ENCODE assay signal across 8 cellular contexts in genomic region chr2:111496865-111497264, GRCh38.
DNase-seq lines count a peak whose midpoint lies in the region; ATAC-seq, FAIRE-seq and TF ChIP-seq lines count a peak whose summit lies in the region.
"Not testable (repeated sequence)": the region's sequence is repeated elsewhere in the genome, so short reads cannot be mapped to it uniquely, and the experiment has no call there.

No MANE protein-coding gene starts in this region.

- CTCF ChIA-PET in AG04450 (lab: Charles Lee); IMR-90 (lab: Yijun Ruan, JAX); HepG2 (lab: Yijun Ruan, JAX; ENCODE audit: low intra/inter-chr PET ratio, low total read pairs): not testable (repeated sequence)

- TF ChIP-seq POLR2A in IMR-90 (IDR thresholded peaks at IDR 0.05; ENCODE audit: low read depth, low read length); HepG2 (IDR thresholded peaks at IDR 0.05; ENCODE audit: insufficient read depth in 1 of 2, low read depth in 2 of 2, low read length in 2 of 2): not testable (repeated sequence)

- H3K9ac ChIP-seq in IMR-90 (ENCODE audit: low read depth, low read length); HepG2 (ENCODE audit: insufficient read depth, low read depth, low read length): not testable (repeated sequence)

- H3K9me1 ChIP-seq in IMR-90 (ENCODE audit: insufficient read depth, low read length): not testable (repeated sequence)

- peak overlapping the region; percentile 92 for H3K27ac Mint-ChIP-seq in osteocyte (ENCODE audit: unreplicated experiment)

- H4K5ac ChIP-seq in IMR-90 (ENCODE audit: low read depth, low read length): peak overlapping the region; percentile 84

- H3K23ac ChIP-seq in IMR-90 (ENCODE audit: low read depth, low read length): peak overlapping the region; percentile 79

- H3K36me3 ChIP-seq in IMR-90 (ENCODE audit: control insufficient read depth, insufficient read depth, low read length); RWPE2 (ENCODE audit: low read depth); brain microvascular endothelial cell (replicated peaks); HepG2 (replicated peaks in 1 of 2; ENCODE audit: control insufficient read depth in 1 of 2, insufficient read depth in 2 of 2, low read length in 2 of 2); thoracic aorta: not testable (repeated sequence)

- not testable (repeated sequence) for H3K9me3 Mint-ChIP-seq in osteocyte (ENCODE audit: unreplicated experiment)

- H3K79me2 ChIP-seq in HepG2 (ENCODE audit: insufficient read depth, low read length): peaks cover 14% of the 10 kb centered on the region

- not testable (repeated sequence) for H2AK9ac ChIP-seq in IMR-90 (replicated peaks; ENCODE audit: low read depth, low read length, poor library complexity)

- not testable (repeated sequence) for H3K4me3 Mint-ChIP-seq in osteocyte (ENCODE audit: unreplicated experiment)

- H3K18ac ChIP-seq in IMR-90 (ENCODE audit: low read depth, low read length): peak overlapping the region; percentile 86

- H3K4me3 ChIP-seq in AG04450 (ENCODE audit: low read depth, low read length); IMR-90 (ENCODE audit: insufficient read depth, low read depth, low read length); RWPE2 (ENCODE audit: severe bottlenecking); brain microvascular endothelial cell (ENCODE audit: low read depth, low read length); HepG2 (replicated peaks in 1 of 3; ENCODE audit: insufficient read depth in 1 of 3, low read depth in 2 of 3, low read length in 3 of 3); thoracic aorta: not testable (repeated sequence)

- not testable (repeated sequence) for H3K4me2 ChIP-seq in IMR-90 (ENCODE audit: low read depth, low read length)
- H3K4me2 ChIP-seq in HepG2 (ENCODE audit: low read depth, low read length): peak overlapping the region; percentile 24; the same call in 1 of the 2 replicates

- FAIRE-seq in HepG2 (lab: Jason Lieb, UNC): not testable (repeated sequence)

- H3K27me3 ChIP-seq in AG04450 (ENCODE audit: control insufficient read depth, insufficient read depth, low read length); IMR-90 (ENCODE audit: control insufficient read depth, insufficient read depth, low read length); RWPE2 (ENCODE audit: insufficient read depth, poor library complexity, severe bottlenecking); brain microvascular endothelial cell (replicated peaks); HepG2 (ENCODE audit: control insufficient read depth in 1 of 2, insufficient read depth in 2 of 2, low read length in 2 of 2); thoracic aorta (replicated peaks; ENCODE audit: insufficient read depth): not testable (repeated sequence)

- TF ChIP-seq EP300 in HepG2 (IDR thresholded peaks at IDR 0.05; ENCODE audit: low read depth in 2 of 2, low read length in 2 of 2); HepG2 (CRISPR knock-in tag; IDR thresholded peaks at IDR 0.05; ENCODE audit: borderline replicate concordance): not testable (repeated sequence)

- peak overlapping the region; percentile 79 for H3K4ac ChIP-seq in IMR-90 (ENCODE audit: low read depth, low read length)

- H4K20me1 ChIP-seq in IMR-90 (ENCODE audit: insufficient read depth, low read length); HepG2 (ENCODE audit: insufficient read depth, low read length): not testable (repeated sequence)

- ATAC-seq in IMR-90 (ENCODE audit: low read depth); RWPE2 (ENCODE audit: low read depth); HepG2; thoracic aorta (ENCODE audit: insufficient number of reproducible peaks, low FRiP score, low read depth): not testable (repeated sequence)

- H2BK15ac ChIP-seq in IMR-90 (ENCODE audit: low read depth, low read length): not testable (repeated sequence)

- H3K56ac ChIP-seq in IMR-90 (ENCODE audit: extremely low read depth, insufficient read depth, low read length): not testable (repeated sequence)

- not testable (repeated sequence) for H2AFZ ChIP-seq in IMR-90 (replicated peaks; ENCODE audit: low read length, poor library complexity); HepG2 (ENCODE audit: low read length)

- H3K4me1 ChIP-seq in IMR-90 (ENCODE audit: control insufficient read depth, insufficient read depth, low read length) (peaks cover 14% of the 10 kb centered on the region), RWPE2 (ENCODE audit: insufficient read depth, poor library complexity, severe bottlenecking) (peaks cover 15% of the 10 kb centered on the region), HepG2 (ENCODE audit: insufficient read depth, low read length) (peaks cover 31% of the 10 kb centered on the region), thoracic aorta (ENCODE audit: control insufficient read depth in 1 of 2, low read depth in 2 of 2) (peaks cover 7 to 28% of the 10 kb centered on the region in 2 donors)

- 0 out of 2 replicates have a peak overlapping the region, but pooled peaks have one; percentile 8 for H2BK20ac ChIP-seq in IMR-90 (ENCODE audit: low read depth, low read length)

- H2AK5ac ChIP-seq in IMR-90 (ENCODE audit: low read depth, low read length): 0 out of 2 replicates have a peak overlapping the region, but pooled peaks have one; percentile 58

- H4K8ac ChIP-seq in IMR-90 (ENCODE audit: low read depth in 2 of 2, low read length in 2 of 2): 0 out of 4 replicates have a peak overlapping the region, but pooled peaks of 1 of the 2 experiments have one; percentile 35

- H2BK120ac ChIP-seq in IMR-90 (ENCODE audit: low read depth, low read length): peak overlapping the region; percentile 81

- intact Hi-C loops in IMR-90 (cut with micrococcal nuclease): loop anchor here (10.0 kb wide), 1 partner anchor 168 kb away; no protein-coding TSS in a partner anchor
- intact Hi-C loops in HepG2 (cut with micrococcal nuclease; ENCODE audit: unreplicated experiment): not testable (repeated sequence)

- H2BK5ac ChIP-seq in IMR-90 (ENCODE audit: low read depth, low read length, poor library complexity, severe bottlenecking): peak overlapping the region; percentile 70

- not testable (repeated sequence) for DNase-seq in AG04450 (ENCODE audit: low read depth, low spot score); IMR-90; RWPE2 (ENCODE audit: low spot score); brain microvascular endothelial cell; epithelial cell of prostate (ENCODE audit: low read depth, low spot score); HepG2 (ENCODE audit: low spot score); osteocyte (ENCODE audit: extremely low spot score, unreplicated experiment); thoracic aorta (ENCODE audit: low spot score)

- H3K27ac ChIP-seq in AG04450 (ENCODE audit: low read depth, low read length): peak overlapping the region; percentile 21
- peak overlapping the region; percentile 87; the same call in 1 of the 2 replicates for H3K27ac ChIP-seq in IMR-90 (ENCODE audit: insufficient read depth, low read length)
- H3K27ac ChIP-seq in RWPE2 (ENCODE audit: poor library complexity, severe bottlenecking): peak overlapping the region; percentile 89
- peak overlapping the region; percentile 38 for H3K27ac ChIP-seq in brain microvascular endothelial cell
- H3K27ac ChIP-seq in epithelial cell of prostate: peak overlapping the region; percentile 56
- H3K27ac ChIP-seq in HepG2 (ENCODE audit: extremely low read length, insufficient read depth, low read length): not testable (repeated sequence)
- H3K27ac ChIP-seq in thoracic aorta: peak overlapping the region; percentile 69 to 77

- WGBS in IMR-90 (ENCODE audit: extremely low coverage in 2 of 2, insufficient read length in 1 of 2), 2 experiments: no CpG with 5 or more reads among the region's 5 CpGs
- 93% methylated on average over 5 of the region's 5 CpGs for WGBS in HepG2 (ENCODE audit: low lambda C conversion rate)

- H3K4me1 Mint-ChIP-seq in osteocyte (ENCODE audit: unreplicated experiment): peaks cover 23% of the 10 kb centered on the region

- not testable (repeated sequence) for H3K36me3 Mint-ChIP-seq in osteocyte (ENCODE audit: unreplicated experiment)

- dilution Hi-C loops in IMR-90 (cut with HindIII; ENCODE audit: low sequenced_read_pairs, unreplicated experiment): not testable (repeated sequence)

- in situ Hi-C loops in IMR-90 (cut with MboI; ENCODE audit: low sequenced_read_pairs): loop anchor here (25.0 kb wide), 1 partner anchor 165 kb away; no protein-coding TSS in a partner anchor
- in situ Hi-C loops in brain microvascular endothelial cell (cut with HindIII; ENCODE audit: low pct_ligation_motif_present, low sequenced_read_pairs): not testable (repeated sequence)
- in situ Hi-C loops in HepG2 (cut with HindIII; ENCODE audit: extremely low pct_ligation_motif_present, low pct_unique_long_range_greater_than_20kb): loop anchor here (25.0 kb wide), 1 partner anchor 165 kb away; no protein-coding TSS in a partner anchor

- not testable (repeated sequence) for H3K79me1 ChIP-seq in IMR-90 (ENCODE audit: low read depth in 1 of 2, low read length in 2 of 2)

- H4K91ac ChIP-seq in IMR-90 (ENCODE audit: insufficient read depth, low read depth, low read length): peak overlapping the region; percentile 62; the same call in 1 of the 2 replicates

- H3K14ac ChIP-seq in IMR-90 (replicated peaks; ENCODE audit: low read depth, low read length): not testable (repeated sequence)

- not testable (repeated sequence) for TF ChIP-seq CTCF in AG04450 (IDR thresholded peaks at IDR 0.05; ENCODE audit: low read depth, low read length); IMR-90 (conservative IDR thresholded peaks at IDR 0.05; ENCODE audit: low read depth, low read length); RWPE2 (IDR thresholded peaks at IDR 0.05; ENCODE audit: poor library complexity, severe bottlenecking); brain microvascular endothelial cell (IDR thresholded peaks at IDR 0.05; ENCODE audit: low read depth, low read length, missing control alignments); HepG2 (CRISPR knock-in tag; IDR thresholded peaks at IDR 0.05); osteocyte (IDR thresholded peaks at IDR 0.05); thoracic aorta (IDR thresholded peaks at IDR 0.05)

- not testable (repeated sequence) for BruUV-seq in IMR-90 (replicated peaks; lab: Mats Ljungman, UMichigan); HepG2 (replicated peaks; lab: Mats Ljungman, UMichigan)

- POLR2A ChIA-PET in AG04450 (lab: Yijun Ruan, JAX); IMR-90 (lab: Charles Lee; ENCODE audit: unreplicated experiment); HepG2 (lab: Yijun Ruan, JAX): not testable (repeated sequence)

- not testable (repeated sequence) for H3K27me3 Mint-ChIP-seq in osteocyte (ENCODE audit: unreplicated experiment)

- TF ChIP-seq RAD21 in IMR-90 (IDR thresholded peaks at IDR 0.05; ENCODE audit: low read length); HepG2 (CRISPR knock-in tag; IDR thresholded peaks at IDR 0.05): not testable (repeated sequence)

- not testable (repeated sequence) for H3K9me3 ChIP-seq in AG04450 (ENCODE audit: control insufficient read depth, insufficient read depth, low read length); IMR-90 (ENCODE audit: control insufficient read depth, insufficient read depth, low read length); RWPE2 (ENCODE audit: severe bottlenecking); HepG2 (ENCODE audit: low read length); thoracic aorta
